In the genomic region with DNA sequence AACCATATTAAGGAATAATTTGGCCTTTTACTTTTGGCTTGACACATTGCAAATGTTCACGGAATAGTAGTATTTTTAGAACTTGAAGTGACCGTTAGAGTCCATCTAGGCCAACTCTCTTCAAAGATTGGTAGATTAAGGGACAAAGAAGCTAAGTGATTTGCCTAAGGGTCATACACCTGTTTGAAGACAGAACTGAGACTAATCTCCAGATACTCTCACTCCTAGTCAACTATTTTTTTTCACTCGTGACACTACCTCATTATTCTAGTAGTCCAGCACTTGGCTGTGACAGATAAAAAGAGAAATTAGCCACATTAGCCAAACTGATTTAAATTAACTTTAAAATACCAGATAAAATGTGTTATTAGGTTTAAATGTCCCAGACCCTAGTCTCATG, we compare ENCODE assay signal across 28 cellular contexts.
"Had no signal": no experiment of that assay in that cellular context is flagged by ENCODE, and none has a peak within 500 bp of the region (broad histone marks: within the 10 kb centered on the region; RNA-seq: fewer than 3 reads in every experiment).

No MANE protein-coding gene starts in this region.

- ATAC-seq: foreskin keratinocyte; left lung; naive thymus-derived CD4-positive, alpha-beta T cell; sciatic nerve; stimulated activated effector memory CD8-positive, alpha-beta T cell treated with anti-CD3 and anti-CD28 coated beads, Interleukin-12 subunit alpha, Interleukin-12 subunit beta, amount 100 ng/mL, for 72 hours; stimulated activated naive CD8-positive, alpha-beta T cell treated with anti-CD3 and anti-CD28 coated beads, Interleukin-15, amount 100 ng/mL, for 72 hours had no signal

- H3K27ac ChIP-seq: brain microvascular endothelial cell, foreskin keratinocyte, left lung, suprapubic skin, uterus had no signal

- H3K36me3 ChIP-seq: uterus had no signal

- H3K27me3 ChIP-seq: brain microvascular endothelial cell, foreskin keratinocyte, left lung, suprapubic skin, uterus had no signal

- H3K4me3 ChIP-seq: left lung, lung, suprapubic skin, uterus had no signal

- H3K4me1 ChIP-seq: uterus had no signal

- H3K9me3 Mint-ChIP-seq: activated CD4-positive, alpha-beta memory T cell treated with anti-CD3 and anti-CD28 coated beads for 36 hours; activated naive CD4-positive, alpha-beta T cell treated with anti-CD3 and anti-CD28 coated beads, Interleukin-2, amount 50 U/mL, for 24 hours; activated T-helper 1 cell treated with anti-CD3 and anti-CD28 coated beads, Interleukin-12 subunit alpha, Interleukin-12 subunit beta, Interleukin-2, Interleukin-4 antibody, amounts not matched to agents 30 ng/mL and 10 ng/mL and 1 ng/mL, durations not matched to agents 14 hours and 24 hours and 36 hours; neural crest cell; stimulated activated effector memory CD8-positive, alpha-beta T cell treated with anti-CD3 and anti-CD28 coated beads, Interleukin-12 subunit alpha, Interleukin-12 subunit beta, amount 100 ng/mL, for 72 hours had no signal

- H3K4me1 Mint-ChIP-seq: neural crest cell had no signal

- H3K27me3 Mint-ChIP-seq: activated CD4-positive, alpha-beta memory T cell treated with anti-CD3 and anti-CD28 coated beads for 36 hours; activated naive CD4-positive, alpha-beta T cell treated with anti-CD3 and anti-CD28 coated beads, Interleukin-2, amount 50 U/mL, for 24 hours; stimulated activated naive CD8-positive, alpha-beta T cell treated with anti-CD3 and anti-CD28 coated beads, Interleukin-15, amount 100 ng/mL, for 72 hours had no signal

- H3K9me3 ChIP-seq: left lung, suprapubic skin, uterus had no signal

- H3K4me3 Mint-ChIP-seq: activated CD4-positive, alpha-beta memory T cell treated with anti-CD3 and anti-CD28 coated beads for 36 hours; activated naive CD4-positive, alpha-beta T cell treated with anti-CD3 and anti-CD28 coated beads, Interleukin-2, amount 50 U/mL, for 24 hours; activated T-helper 1 cell treated with anti-CD3 and anti-CD28 coated beads, Interleukin-12 subunit alpha, Interleukin-12 subunit beta, Interleukin-2, Interleukin-4 antibody, amounts not matched to agents 30 ng/mL and 10 ng/mL and 1 ng/mL, durations not matched to agents 14 hours and 24 hours and 36 hours; naive thymus-derived CD4-positive, alpha-beta T cell; neural crest cell; stimulated activated effector memory CD8-positive, alpha-beta T cell treated with anti-CD3 and anti-CD28 coated beads, Interleukin-12 subunit alpha, Interleukin-12 subunit beta, amount 100 ng/mL, for 72 hours; stimulated activated naive CD8-positive, alpha-beta T cell treated with anti-CD3 and anti-CD28 coated beads, Interleukin-15, amount 100 ng/mL, for 72 hours had no signal

- H3K27ac Mint-ChIP-seq: activated CD4-positive, alpha-beta memory T cell treated with anti-CD3 and anti-CD28 coated beads for 36 hours; activated naive CD4-positive, alpha-beta T cell treated with anti-CD3 and anti-CD28 coated beads, Interleukin-2, amount 50 U/mL, for 24 hours; activated T-helper 1 cell treated with anti-CD3 and anti-CD28 coated beads, Interleukin-12 subunit alpha, Interleukin-12 subunit beta, Interleukin-2, Interleukin-4 antibody, amounts not matched to agents 30 ng/mL and 10 ng/mL and 1 ng/mL, durations not matched to agents 14 hours and 24 hours and 36 hours; stimulated activated effector memory CD8-positive, alpha-beta T cell treated with anti-CD3 and anti-CD28 coated beads, Interleukin-12 subunit alpha, Interleukin-12 subunit beta, amount 100 ng/mL, for 72 hours; stimulated activated naive CD8-positive, alpha-beta T cell treated with anti-CD3 and anti-CD28 coated beads, Interleukin-15, amount 100 ng/mL, for 72 hours had no signal

- DNase-seq: activated CD4-positive, alpha-beta memory T cell treated with anti-CD3 and anti-CD28 coated beads for 36 hours; activated CD4-positive, alpha-beta T cell treated with anti-CD3 and anti-CD28 coated beads for 48 hours; activated CD4-positive, CD25-positive, alpha-beta regulatory T cell; activated gamma-delta T cell treated with Interleukin-2 at 50 U/mL for 16 hours; aorta; brain microvascular endothelial cell; central memory CD4-positive, alpha-beta T cell; dermis blood vessel endothelial cell; effector CD8-positive, alpha-beta T cell; erythroblast; foreskin keratinocyte; hippocampal formation; kidney glomerular epithelial cell; left lung; naive thymus-derived CD4-positive, alpha-beta T cell; occipital lobe; small intestine; stimulated activated CD4-positive, alpha-beta T cell treated with anti-CD3 and anti-CD28 coated beads, Interleukin-2, amount 100 ng/mL, for 24 hours; stimulated activated naive CD8-positive, alpha-beta T cell treated with anti-CD3 and anti-CD28 coated beads, Interleukin-15, amount 100 ng/mL, for 72 hours; trophoblast cell; uterus had no signal
